Comparison of ENCODE assay signal across 1 cellular context in the genomic region with DNA sequence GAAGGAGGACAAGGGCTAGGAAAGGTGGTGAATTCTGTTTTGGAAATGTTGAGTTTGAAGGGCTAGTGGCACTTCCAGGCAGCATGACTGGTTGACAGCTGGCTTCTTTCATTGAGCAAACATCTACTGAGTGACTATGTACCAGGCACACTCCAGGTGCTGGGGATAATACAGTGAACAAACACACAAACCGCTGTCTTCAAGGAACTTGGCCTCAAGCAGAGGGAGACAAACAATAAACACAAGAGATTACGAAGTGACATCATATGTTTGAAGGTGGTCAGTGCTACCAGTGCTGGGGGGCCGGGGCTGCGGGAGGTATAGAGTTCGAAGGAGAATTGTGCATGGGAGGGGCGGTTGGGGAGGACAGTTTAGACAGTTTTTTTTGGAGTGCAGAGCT.
TF ChIP-seq lines count a peak whose summit lies in the region.

No MANE protein-coding gene starts in this region.

TF ChIP-seq in IMR-90, 13 proteins besides CTCF, POLR2A, EP300 and RAD21:
- no peak for TF ChIP-seq RFX5 (IDR thresholded peaks at IDR 0.05; ENCODE audit: low read depth, low read length)
- TF ChIP-seq, protein P1, sequence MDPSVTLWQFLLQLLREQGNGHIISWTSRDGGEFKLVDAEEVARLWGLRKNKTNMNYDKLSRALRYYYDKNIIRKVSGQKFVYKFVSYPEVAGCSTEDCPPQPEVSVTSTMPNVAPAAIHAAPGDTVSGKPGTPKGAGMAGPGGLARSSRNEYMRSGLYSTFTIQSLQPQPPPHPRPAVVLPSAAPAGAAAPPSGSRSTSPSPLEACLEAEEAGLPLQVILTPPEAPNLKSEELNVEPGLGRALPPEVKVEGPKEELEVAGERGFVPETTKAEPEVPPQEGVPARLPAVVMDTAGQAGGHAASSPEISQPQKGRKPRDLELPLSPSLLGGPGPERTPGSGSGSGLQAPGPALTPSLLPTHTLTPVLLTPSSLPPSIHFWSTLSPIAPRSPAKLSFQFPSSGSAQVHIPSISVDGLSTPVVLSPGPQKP (IDR thresholded peaks at IDR 0.05; ENCODE audit: borderline replicate concordance, low read depth, low read length) = no peak
